1 cellular context compared by ENCODE assay signal in genomic region chr16:67052399-67052798, GRCh38.
TF ChIP-seq lines count a peak whose summit lies in the region.

No MANE protein-coding gene starts in this region.

TF ChIP-seq in IMR-90, 13 proteins besides CTCF, POLR2A, EP300 and RAD21:
- TF ChIP-seq MAFK (IDR thresholded peaks at IDR 0.05; ENCODE audit: low read depth, low read length) (peak; percentile 26; the same call in 1 of the 2 replicates), MXI1 (IDR thresholded peaks at IDR 0.05; ENCODE audit: borderline replicate concordance, low read depth, low read length) (no peak)
